ENCODE assay signal across 15 cellular contexts in genomic region chr11:71434576-71435130, GRCh38.
"Had no signal": no experiment of that assay in that cellular context is flagged by ENCODE, and none has a peak within 500 bp of the region (broad histone marks: within the 10 kb centered on the region; RNA-seq: fewer than 3 reads in every experiment).

No MANE protein-coding gene starts in this region.

- H3K4me3 ChIP-seq: ovary, thyroid gland, uterus had no signal

- H3K4me3 Mint-ChIP-seq: activated CD4-positive, alpha-beta T cell treated with anti-CD3 and anti-CD28 coated beads for 36 hours; activated CD8-positive, alpha-beta T cell treated with anti-CD3 and anti-CD28 coated beads for 36 hours; activated naive CD8-positive, alpha-beta T cell treated with anti-CD3 and anti-CD28 coated beads, Interleukin-2, amount 50 U/mL, for 24 hours; stimulated activated naive CD8-positive, alpha-beta T cell treated with anti-CD3 and anti-CD28 coated beads, Interleukin-15, Interleukin-2, amounts not matched to agents 100 ng/mL and 50 ng/mL, for 24 hours had no signal

- H3K36me3 ChIP-seq: ovary, uterus had no signal

- H3K9me3 Mint-ChIP-seq: activated CD8-positive, alpha-beta T cell treated with anti-CD3 and anti-CD28 coated beads for 36 hours; activated naive CD8-positive, alpha-beta T cell treated with anti-CD3 and anti-CD28 coated beads, Interleukin-2, amount 50 U/mL, for 24 hours; stimulated activated naive CD8-positive, alpha-beta T cell treated with anti-CD3 and anti-CD28 coated beads, Interleukin-15, Interleukin-2, amounts not matched to agents 100 ng/mL and 50 ng/mL, for 24 hours had no signal

- H3K4me1 Mint-ChIP-seq: activated CD4-positive, alpha-beta T cell treated with anti-CD3 and anti-CD28 coated beads for 36 hours; activated naive CD8-positive, alpha-beta T cell treated with anti-CD3 and anti-CD28 coated beads, Interleukin-2, amount 50 U/mL, for 24 hours had no signal

- H3K27ac ChIP-seq: uterus, WERI-Rb-1 had no signal

- H3K9me3 ChIP-seq: ovary, thyroid gland, uterus had no signal

- H3K27me3 Mint-ChIP-seq: activated CD4-positive, alpha-beta T cell treated with anti-CD3 and anti-CD28 coated beads for 36 hours; activated CD8-positive, alpha-beta T cell treated with anti-CD3 and anti-CD28 coated beads for 36 hours; activated naive CD8-positive, alpha-beta T cell treated with anti-CD3 and anti-CD28 coated beads, Interleukin-2, amount 50 U/mL, for 24 hours; stimulated activated naive CD8-positive, alpha-beta T cell treated with anti-CD3 and anti-CD28 coated beads, Interleukin-15, Interleukin-2, amounts not matched to agents 100 ng/mL and 50 ng/mL, for 24 hours had no signal

- H3K27me3 ChIP-seq: ovary, thyroid gland, uterus had no signal

- H3K27ac Mint-ChIP-seq: activated CD4-positive, alpha-beta T cell treated with anti-CD3 and anti-CD28 coated beads for 36 hours; activated CD8-positive, alpha-beta T cell treated with anti-CD3 and anti-CD28 coated beads for 36 hours; activated naive CD8-positive, alpha-beta T cell treated with anti-CD3 and anti-CD28 coated beads, Interleukin-2, amount 50 U/mL, for 24 hours; stimulated activated naive CD8-positive, alpha-beta T cell treated with anti-CD3 and anti-CD28 coated beads, Interleukin-15, Interleukin-2, amounts not matched to agents 100 ng/mL and 50 ng/mL, for 24 hours had no signal

- DNase-seq: activated CD4-positive, alpha-beta T cell treated with anti-CD3 and anti-CD28 coated beads for 36 hours; activated CD8-positive, alpha-beta memory T cell treated with anti-CD3 and anti-CD28 coated beads, Interleukin-2, amount 50 U/mL, for 48 hours; activated CD8-positive, alpha-beta T cell treated with anti-CD3 and anti-CD28 coated beads for 36 hours; activated naive CD4-positive, alpha-beta T cell treated with Interleukin-2 at 50 U/mL for 16 hours; activated naive CD8-positive, alpha-beta T cell treated with anti-CD3 and anti-CD28 coated beads, Interleukin-2, amount 50 U/mL, for 24 hours; central memory CD4-positive, alpha-beta T cell; erythroblast; hippocampal formation; stimulated activated CD4-positive, alpha-beta T cell treated with anti-CD3 and anti-CD28 coated beads, Interleukin-4, amount 100 ng/mL, for 24 hours; T1000; uterus; WERI-Rb-1 had no signal

- H3K4me1 ChIP-seq: uterus had no signal
